ENCODE assay signal across 8 cellular contexts in the genomic region with DNA sequence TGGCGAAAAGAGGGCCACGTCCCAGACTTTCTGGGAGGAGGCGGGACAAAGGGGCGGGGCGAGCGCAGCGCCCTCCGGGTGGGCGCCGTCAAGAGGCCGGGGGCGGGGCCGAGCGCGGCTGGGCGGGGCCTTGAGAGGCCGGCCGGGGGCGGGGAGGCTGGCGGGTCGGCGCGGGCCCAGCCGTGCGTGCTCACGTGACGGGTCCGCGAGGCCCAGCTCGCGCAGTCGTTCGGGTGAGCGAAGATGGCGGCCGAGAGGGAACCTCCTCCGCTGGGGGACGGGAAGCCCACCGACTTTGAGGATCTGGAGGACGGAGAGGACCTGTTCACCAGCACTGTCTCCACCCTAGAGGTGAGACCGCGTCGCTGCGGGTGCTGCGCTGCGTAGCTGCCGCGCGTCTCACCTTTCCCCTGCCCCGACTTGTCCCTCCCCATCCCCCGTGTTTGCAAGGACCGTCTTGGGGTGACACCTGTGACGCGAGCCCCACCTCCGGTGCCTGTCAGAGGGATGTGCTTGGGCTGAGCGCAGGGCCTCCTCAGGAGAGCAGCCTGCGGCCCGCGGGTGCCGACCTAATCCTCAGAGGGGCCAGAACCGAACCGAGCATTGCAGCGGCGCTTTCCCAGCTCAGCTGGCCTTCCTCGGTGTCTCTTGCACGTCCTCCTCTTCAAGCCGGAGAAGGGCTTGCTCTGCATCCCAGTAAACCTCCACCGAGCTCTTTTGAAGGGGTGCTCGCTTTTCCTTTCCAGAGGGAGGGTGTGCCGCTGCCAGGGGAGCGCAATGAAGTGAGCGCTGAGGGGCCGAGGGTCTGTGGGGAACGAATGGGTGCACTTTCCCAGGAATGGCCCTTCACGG. TPM values are rescaled to one million over a fixed set of nuclear protein-coding genes. Genes with fewer than 3 reads are reported as not detected.
A peak's percentile ranks its signal among the peaks of the same experiment; 100 is the strongest.
DNase-seq lines count a peak whose midpoint lies in the region; ATAC-seq and TF ChIP-seq lines count a peak whose summit lies in the region.

A gene with protein sequence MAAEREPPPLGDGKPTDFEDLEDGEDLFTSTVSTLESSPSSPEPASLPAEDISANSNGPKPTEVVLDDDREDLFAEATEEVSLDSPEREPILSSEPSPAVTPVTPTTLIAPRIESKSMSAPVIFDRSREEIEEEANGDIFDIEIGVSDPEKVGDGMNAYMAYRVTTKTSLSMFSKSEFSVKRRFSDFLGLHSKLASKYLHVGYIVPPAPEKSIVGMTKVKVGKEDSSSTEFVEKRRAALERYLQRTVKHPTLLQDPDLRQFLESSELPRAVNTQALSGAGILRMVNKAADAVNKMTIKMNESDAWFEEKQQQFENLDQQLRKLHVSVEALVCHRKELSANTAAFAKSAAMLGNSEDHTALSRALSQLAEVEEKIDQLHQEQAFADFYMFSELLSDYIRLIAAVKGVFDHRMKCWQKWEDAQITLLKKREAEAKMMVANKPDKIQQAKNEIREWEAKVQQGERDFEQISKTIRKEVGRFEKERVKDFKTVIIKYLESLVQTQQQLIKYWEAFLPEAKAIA (plus strand): TSS at position 220 of the 852 bp plus-strand sequence. CDS start 24 bp downstream, at position 244.

- peak within 1 kb of the TSS; percentile 95 for H3K27ac Mint-ChIP-seq in chondrocyte (ENCODE audit: unreplicated experiment)

- H3K4me1 Mint-ChIP-seq in chondrocyte (ENCODE audit: low read depth), result peaks cover 41% of the 10 kb centered on the region

- peak within 1 kb of the TSS; percentile 78 for H3K4me3 ChIP-seq in kidney epithelial cell (ENCODE audit: low read depth, low read length)

- peak; percentile 62 for DNase-seq in AG09319 (ENCODE audit: extremely low read depth, low read depth)
- DNase-seq in NCI-H460 (ENCODE audit: extremely low read depth, low read depth), result peak; percentile 80
- peak; percentile 84 to 87 for DNase-seq in activated CD4-positive, alpha-beta T cell treated with anti-CD3 and anti-CD28 coated beads for 24 hours (ENCODE audit: low read depth in 2 of 2)
- peak; percentile 96 for DNase-seq in chondrocyte (ENCODE audit: low spot score)
- no peak for DNase-seq in kidney epithelial cell (ENCODE audit: low read depth)
- DNase-seq in stimulated activated CD4-positive, alpha-beta T cell treated with anti-CD3 and anti-CD28 coated beads, Interleukin-15, amount 100 ng/mL, for 48 hours (ENCODE audit: low read depth in 2 of 2), result peak; percentile 70 to 84

- peak within 1 kb of the TSS; percentile 94 for H3K4me3 Mint-ChIP-seq in chondrocyte (ENCODE audit: unreplicated experiment)

- H3K27me3 ChIP-seq in kidney epithelial cell (ENCODE audit: control insufficient read depth, insufficient read depth, low read length), result no peaks in the 10 kb centered on the region

- ATAC-seq in GM18873 (IDR thresholded peaks at IDR 0.05; ENCODE audit: low FRiP score, unreplicated experiment), result peak; percentile 66
- peak; percentile 86 for ATAC-seq in HG03135 (IDR thresholded peaks at IDR 0.05; ENCODE audit: unreplicated experiment)

- no peaks in the 10 kb centered on the region for H3K9me3 Mint-ChIP-seq in chondrocyte (ENCODE audit: low read depth)

- H3K36me3 Mint-ChIP-seq in chondrocyte (ENCODE audit: low read depth), result no peaks in the 10 kb centered on the region

- no peaks in the 10 kb centered on the region for H3K36me3 ChIP-seq in kidney epithelial cell (ENCODE audit: control insufficient read depth, insufficient read depth, low read length)

- TF ChIP-seq CTCF in AG09319 (IDR thresholded peaks at IDR 0.05; ENCODE audit: low read depth, low read length) (no peak; the same call in 1 of the 2 replicates), chondrocyte (IDR thresholded peaks at IDR 0.05) (peak; percentile 57), kidney epithelial cell (IDR thresholded peaks at IDR 0.05; ENCODE audit: insufficient read depth, low read length, poor library complexity, severe bottlenecking) (peak; percentile 36)

- H3K27me3 Mint-ChIP-seq in chondrocyte (ENCODE audit: low read depth), result no peaks in the 10 kb centered on the region

RNA-seq across cellular contexts. Expression of the gene that starts here (rescaled TPM):
- total RNA-seq in NCI-H460 (2014; rRNA removed; shearing (Covaris generic)), result 37.6 TPM in 2 replicates
- 17.6 and 37.2 TPM in 2 replicates for polyA plus RNA-seq in NCI-H460 (2014; cell fraction: nucleus; rRNA removed)
- total RNA-seq in chondrocyte (49.1 to 53.8 TPM (median 51.0 TPM) in 3 replicates), kidney epithelial cell (69.0 and 77.1 TPM in 2 replicates)
